Comparison of ENCODE assay signal across 8 cellular contexts in genomic region chr15:32020158-32020557, GRCh38. TPM values are rescaled to one million over a fixed set of nuclear protein-coding genes. Genes with fewer than 3 reads are reported as not detected.
"Had no signal": no experiment of that assay in that cellular context is flagged by ENCODE, and none has a peak within 500 bp of the region (broad histone marks: within the 10 kb centered on the region; RNA-seq: fewer than 3 reads in every experiment).

No MANE protein-coding gene starts in this region.

- ATAC-seq: HepG2 had no signal

- DNase-seq: GM23248, H9, HCEC 1CT had no signal

- H3K4me3 ChIP-seq: GM23248 had no signal

- H3K27ac ChIP-seq: GM23248, HL-60 had no signal

- FAIRE-seq: H1, H54, HepG2 had no signal

RNA-seq across cellular contexts. Expression of gene CHRNA7, which starts 10.2 kb away (rescaled TPM):
- total RNA-seq: GM23248 had no signal
- polyA plus RNA-seq: GM23248, IgD-negative memory B cell had no signal
